Comparison of ENCODE assay signal across 11 cellular contexts in the genomic region with DNA sequence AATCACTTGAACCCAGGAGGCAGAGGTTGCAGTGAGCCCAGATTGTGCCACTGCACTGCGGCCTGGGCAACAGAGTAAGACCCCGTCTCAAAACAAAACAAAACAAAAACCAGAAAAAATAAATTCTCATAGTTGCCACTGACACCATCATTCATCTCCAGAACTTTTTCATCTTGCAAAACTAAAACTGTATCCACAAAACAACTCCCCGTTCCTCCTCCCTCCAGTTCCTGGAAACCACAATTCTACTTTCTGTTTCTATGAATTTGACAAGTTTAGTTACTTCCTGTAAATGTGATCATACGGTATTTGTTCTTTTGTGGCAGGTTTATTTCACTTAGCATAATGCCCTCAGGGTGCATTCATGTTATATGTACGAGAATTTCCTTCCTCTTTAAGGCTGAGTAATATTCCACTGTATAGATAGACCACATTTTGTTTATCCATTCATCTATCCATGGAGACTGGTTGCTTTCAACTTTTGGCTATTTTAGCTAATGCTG. TPM values are rescaled to one million over a fixed set of nuclear protein-coding genes. Genes with fewer than 3 reads are reported as not detected.
DNase-seq lines count a peak whose midpoint lies in the region; ATAC-seq, FAIRE-seq and TF ChIP-seq lines count a peak whose summit lies in the region.
"Had no signal": no experiment of that assay in that cellular context is flagged by ENCODE, and none has a peak within 500 bp of the region (broad histone marks: within the 10 kb centered on the region; RNA-seq: fewer than 3 reads in every experiment).

No MANE protein-coding gene starts in this region.

- in situ Hi-C loops in GM12878 (cut with MboI), result no loop called here

- RAD21 ChIA-PET in GM12878 (lab: Charles Lee; ENCODE audit: unreplicated experiment), result interaction anchor here (12.1 kb wide), 1 partner anchor 14 kb away, joined by 270 read pairs; a partner anchor contains a TSS

- DNase-seq in GM19239 (ENCODE audit: insufficient read length, low spot score), result no peak
- DNase-seq in NOMO-1 (lab: John Stamatoyannopoulos, UW; ENCODE audit: unreplicated experiment in 2 of 2), result peak; percentile 74 to 95
- no peak for DNase-seq in GM12878 (ENCODE audit: low read depth, low spot score)
- DNase-seq in small intestine, result peak; percentile 63
- no peak for DNase-seq in NCI-H1105 (lab: John Stamatoyannopoulos, UW)
- no peak for DNase-seq in NCI-H748 treated with DMSO at 0.1 percent for 48 hours (lab: John Stamatoyannopoulos, UW)
- DNase-seq: NCI-H1694 had no signal

- TF ChIP-seq POLR2A in GM12878 (IDR thresholded peaks at IDR 0.05; ENCODE audit: low read depth, low read length) (no peak), gastroesophageal sphincter (IDR thresholded peaks at IDR 0.05) (no peak)

- FAIRE-seq in GM19239 (lab: Jason Lieb, UNC) (peak; percentile 80), GM12878 (lab: Jason Lieb, UNC) (no peak), small intestine (lab: Jason Lieb, UNC) (no peak)
- FAIRE-seq: H1 had no signal

- H3K36me3 ChIP-seq in GM12878 (ENCODE audit: control insufficient read depth in 2 of 2, insufficient read depth in 2 of 2, low read length in 1 of 2) (no peaks in the 10 kb centered on the region), small intestine (ENCODE audit: control insufficient read depth in 2 of 2, insufficient read depth in 2 of 2, low read length in 2 of 2) (no peaks in the 10 kb centered on the region), gastroesophageal sphincter (no peaks in the 10 kb centered on the region)
- H3K36me3 ChIP-seq: right atrium auricular region had no signal

- no peak overlapping the region for H3K9ac ChIP-seq in GM12878 (ENCODE audit: control insufficient read depth, insufficient read depth, low read length)

- no peak overlapping the region for H2AFZ ChIP-seq in GM12878 (ENCODE audit: control insufficient read depth, low read depth, low read length)

- H3K27me3 ChIP-seq in GM12878 (replicated peaks in 1 of 2; ENCODE audit: control insufficient read depth in 2 of 2, insufficient read depth in 2 of 2, low read length in 1 of 2) (no peaks in the 10 kb centered on the region), small intestine (ENCODE audit: control insufficient read depth in 2 of 2, insufficient read depth in 2 of 2, low read length in 2 of 2) (no peaks in the 10 kb centered on the region), gastroesophageal sphincter (no peaks in the 10 kb centered on the region)
- H3K27me3 ChIP-seq: right atrium auricular region had no signal

- H3K27ac ChIP-seq in GM12878 (ENCODE audit: control insufficient read depth, insufficient read depth) (peak overlapping the region; percentile 98), small intestine (ENCODE audit: low read depth in 1 of 2, low read length in 1 of 2) (peak overlapping the region in 1 of 2 donors; percentile 87), gastroesophageal sphincter (peak overlapping the region in 2 of 4 donors; percentile 43 to 56)
- H3K27ac ChIP-seq: right atrium auricular region had no signal

- POLR2A ChIA-PET in GM12878 (lab: Charles Lee), result interaction anchor here (0.9 to 10.8 kb wide), 2 partner anchors 12 to 14 kb away, joined by 3 to 331 read pairs; a partner anchor contains a TSS

- no TSS peak for BruUV-seq in GM12878 (replicated peaks; lab: Mats Ljungman, UMichigan)

- SMC1A ChIA-PET in GM12878 (lab: Charles Lee; ENCODE audit: uncharacterized antibody, unreplicated experiment), result interaction anchor here (1.0 to 17.2 kb wide), 2 partner anchors 15 to 58 kb away, joined by 3 to 297 read pairs; a partner anchor contains a TSS

- H3K9me3 ChIP-seq in GM12878 (replicated peaks; ENCODE audit: control insufficient read depth, insufficient read depth, low read length) (no peaks in the 10 kb centered on the region), small intestine (ENCODE audit: control insufficient read depth, low read depth) (no peaks in the 10 kb centered on the region), gastroesophageal sphincter (no peaks in the 10 kb centered on the region)
- H3K9me3 ChIP-seq: right atrium auricular region had no signal

- TF ChIP-seq EP300 in GM12878 (IDR thresholded peaks at IDR 0.05; ENCODE audit: borderline replicate concordance in 1 of 2, control insufficient read depth in 1 of 2, low read depth in 2 of 2, low read length in 2 of 2), result 0 out of 4 replicates have a peak, but pooled peaks of 1 of the 2 experiments have one; percentile 25
- TF ChIP-seq EP300 in gastroesophageal sphincter (IDR thresholded peaks at IDR 0.05), result no peak

- no peak for TF ChIP-seq RAD21 in GM12878 (IDR thresholded peaks at IDR 0.05; ENCODE audit: insufficient read depth, low read depth, low read length)

- H3K79me2 ChIP-seq in GM12878 (ENCODE audit: control insufficient read depth, insufficient read depth, low read length), result no peaks in the 10 kb centered on the region

- H3K4me3 ChIP-seq in GM12878 (no peak overlapping the region), small intestine (ENCODE audit: low read depth in 1 of 2, low read length in 2 of 2) (no peak overlapping the region), gastroesophageal sphincter (no peak overlapping the region)
- H3K4me3 ChIP-seq: right atrium auricular region had no signal

- no peaks in the 10 kb centered on the region for H4K20me1 ChIP-seq in GM12878 (ENCODE audit: control insufficient read depth, insufficient read depth)

- peak; percentile 11 for ATAC-seq in GM12878
- no peak for ATAC-seq in gastroesophageal sphincter
- ATAC-seq in HG02840 (IDR thresholded peaks at IDR 0.05; ENCODE audit: low FRiP score, unreplicated experiment), result no peak

- WGBS in GM12878 (ENCODE audit: insufficient coverage, insufficient replicate concordance, low lambda C conversion rate, missing lambda C conversion rate), result 2% methylated on average over 5 of the region's 5 CpGs
- WGBS in small intestine, 3 donors, result 31 to 61% (median 32%) methylated on average over 5 of the region's 5 CpGs
- 64 to 72% methylated on average over 5 of the region's 5 CpGs for WGBS in gastroesophageal sphincter (ENCODE audit: low coverage in 1 of 2), 2 donors

- H3K4me1 ChIP-seq in GM12878 (ENCODE audit: control insufficient read depth, insufficient read depth, low read length) (peaks cover 55% of the 10 kb centered on the region), small intestine (ENCODE audit: control insufficient read depth in 2 of 2, insufficient read depth in 1 of 2, low read depth in 1 of 2, low read length in 1 of 2) (peaks cover 0 to 2% of the 10 kb centered on the region in 2 donors), gastroesophageal sphincter (peaks cover 4 to 65% (median 10%) of the 10 kb centered on the region in 3 donors)

- intact Hi-C loops in GM12878 (cut with micrococcal nuclease; ENCODE audit: unreplicated experiment), result loop anchor here (1.0 kb wide), 1 partner anchor 16 kb away; no protein-coding TSS in a partner anchor

- no peak for TF ChIP-seq CTCF in GM12878 (IDR thresholded peaks at IDR 0.05 in 2 of 3, conservative IDR thresholded peaks at IDR 0.05 in 1 of 3; ENCODE audit: control insufficient read depth in 2 of 3, extremely low read depth in 1 of 3, insufficient read depth in 1 of 3, low read depth in 3 of 3, low read length in 3 of 3)
- no peak for TF ChIP-seq CTCF in gastroesophageal sphincter (IDR thresholded peaks at IDR 0.05)

- CTCF ChIA-PET in GM12878 (lab: Yijun Ruan, JAX), result interaction anchor here (0.6 to 6.1 kb wide), 3 partner anchors 14 to 151 kb away, joined by 3 to 70 read pairs (median 6); a partner anchor contains a TSS

- H3K4me2 ChIP-seq in GM12878 (ENCODE audit: control insufficient read depth, insufficient read depth), result no peak overlapping the region; the same call in 1 of the 2 replicates

TF ChIP-seq in GM12878, 131 proteins besides CTCF, POLR2A, EP300 and RAD21 (continues in another document):
- peak; percentile 39; the same call in 1 of the 2 replicates for TF ChIP-seq NFIC (IDR thresholded peaks at IDR 0.05; ENCODE audit: low read depth, low read length)

RNA-seq across cellular contexts. Expression of a gene that starts 13.2 kb away (rescaled TPM):
- total RNA-seq in GM12878 (2013; cell fraction: nucleolus; rRNA removed), result 147 and 180 TPM in 2 replicates
- total RNA-seq in GM12878 (2014; rRNA removed), result 75.3 and 81.7 TPM in 2 replicates
- 20.7 and 23.9 TPM in 2 replicates for total RNA-seq in GM12878 (2014; rRNA removed; fragmentation: Illumina TruSeq; extraction: Trizol)
- 103 and 111 TPM in 2 replicates for total RNA-seq in GM12878 (2021)
- polyA plus RNA-seq in GM12878 (2011; ENCODE audit: low read depth), result 23.2 TPM
- 19.1 and 31.8 TPM in 2 replicates for polyA plus RNA-seq in GM12878 (2011; rRNA removed)
- 42.8 and 43.6 TPM in 2 replicates for polyA plus RNA-seq in GM12878 (2011; cell fraction: cytosol; rRNA removed)
- 211 and 230 TPM in 2 replicates for polyA plus RNA-seq in GM12878 (2011; cell fraction: nucleus; rRNA removed)
- 62.9 and 69.7 TPM in 2 replicates for polyA plus RNA-seq in GM12878 (2012)
- polyA plus RNA-seq in GM12878 (2014; fragmentation: Illumina TruSeq; extraction: Trizol), result 31.0 and 48.2 TPM in 2 replicates
- polyA plus RNA-seq in GM12878 (2014; fragmentation: Nextera tagmentation; extraction: Ambion mirVana), result 1 to 10 TPM; 4.0 to 4.5 TPM
- polyA plus RNA-seq in GM12878 (2014; rRNA removed), result 59.7 and 67.2 TPM in 2 replicates
- 10 to 100 TPM; 66.3 to 71.8 TPM for polyA plus RNA-seq in GM12878 (2016; fragmentation: Nextera tagmentation; extraction: Ambion mirVana)
- 58.1 and 96.5 TPM in 2 replicates for polyA minus RNA-seq in GM12878 (2011; rRNA and poly(A)+ RNA removed)
- 35.2 and 47.0 TPM in 2 replicates for polyA minus RNA-seq in GM12878 (2011; cell fraction: cytosol; rRNA and poly(A)+ RNA removed)
- 50.1 and 74.1 TPM in 2 replicates for polyA minus RNA-seq in GM12878 (2011; cell fraction: nucleus; rRNA and poly(A)+ RNA removed)
- 10 to 100 TPM; 13.6 to 51.6 (median 15.7) TPM for polyA plus RNA-seq in small intestine
- total RNA-seq in gastroesophageal sphincter, result 10 to 100 TPM; 47.7 to 86.7 (median 66.1) TPM

RNA-seq across cellular contexts. Expression of a gene that starts 51.1 kb away (rescaled TPM):
- 162 and 204 TPM in 2 replicates for total RNA-seq in GM12878 (2013; cell fraction: nucleolus; rRNA removed)
- total RNA-seq in GM12878 (2014; rRNA removed), result 248 and 280 TPM in 2 replicates
- 109 and 116 TPM in 2 replicates for total RNA-seq in GM12878 (2014; rRNA removed; fragmentation: Illumina TruSeq; extraction: Trizol)
- total RNA-seq in GM12878 (2021), result 218 and 236 TPM in 2 replicates
- polyA plus RNA-seq in GM12878 (2011; ENCODE audit: low read depth), result 90.3 TPM
- 56.8 and 134 TPM in 2 replicates for polyA plus RNA-seq in GM12878 (2011; rRNA removed)
- polyA plus RNA-seq in GM12878 (2011; cell fraction: cytosol; rRNA removed), result 158 and 220 TPM in 2 replicates
- 1,234 and 1,343 TPM in 2 replicates for polyA plus RNA-seq in GM12878 (2011; cell fraction: nucleus; rRNA removed)
- polyA plus RNA-seq in GM12878 (2012), result 147 and 173 TPM in 2 replicates
- polyA plus RNA-seq in GM12878 (2014; fragmentation: Illumina TruSeq; extraction: Trizol), result 40.7 and 113 TPM in 2 replicates
- 100 to 1,000 TPM; 168 to 212 TPM for polyA plus RNA-seq in GM12878 (2014; fragmentation: Nextera tagmentation; extraction: Ambion mirVana)
- polyA plus RNA-seq in GM12878 (2014; rRNA removed), result 249 and 298 TPM in 2 replicates
- 100 to 1,000 TPM; 356 to 378 TPM for polyA plus RNA-seq in GM12878 (2016; fragmentation: Nextera tagmentation; extraction: Ambion mirVana)
- polyA minus RNA-seq in GM12878 (2011; rRNA and poly(A)+ RNA removed), result 84.7 and 109 TPM in 2 replicates
- polyA minus RNA-seq in GM12878 (2011; cell fraction: cytosol; rRNA and poly(A)+ RNA removed), result 46.0 and 52.9 TPM in 2 replicates
- 125 and 175 TPM in 2 replicates for polyA minus RNA-seq in GM12878 (2011; cell fraction: nucleus; rRNA and poly(A)+ RNA removed)
- 100 to 1,000 TPM; 110 to 139 (median 139) TPM for polyA plus RNA-seq in small intestine
- total RNA-seq in gastroesophageal sphincter, result 10 to 100 TPM; 31.4 to 55.5 (median 43.4) TPM

Comparison
In these comparisons a context has a peak if more than half of its experiments do, and no peak if none do; other contexts are left out.
1. DNase-seq: peak in NOMO-1 (2 of 2) and small intestine (single experiment); none in GM19239 (single experiment), GM12878 (single experiment), NCI-H1105 (single experiment) and NCI-H748 treated with DMSO at 0.1 percent for 48 hours (single experiment).